Comparison of ENCODE assay signal across 12 cellular contexts in the genomic region with DNA sequence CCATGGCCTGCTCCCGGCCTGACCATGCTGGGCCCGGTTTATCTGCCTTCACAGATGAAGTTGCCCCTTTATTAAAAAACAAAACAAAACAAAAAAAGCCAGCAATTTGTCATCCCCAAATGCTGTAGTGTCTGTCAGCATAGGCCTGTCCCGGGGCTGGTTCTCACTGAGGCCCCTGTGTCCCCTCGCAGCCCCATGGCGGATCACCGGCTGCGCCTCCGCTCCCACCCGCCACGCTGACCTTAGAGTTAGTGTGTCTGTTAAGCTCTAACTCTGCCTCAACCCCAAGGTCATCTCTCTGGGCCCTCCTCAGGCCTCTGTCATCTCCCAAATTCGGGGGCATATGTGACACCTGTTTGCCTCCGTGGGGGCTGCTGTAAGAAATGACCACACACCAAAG. TPM values are rescaled to one million over a fixed set of nuclear protein-coding genes. Genes with fewer than 3 reads are reported as not detected.
A peak's percentile ranks its signal among the peaks of the same experiment; 100 is the strongest.
DNase-seq lines count a peak whose midpoint lies in the region; ATAC-seq and TF ChIP-seq lines count a peak whose summit lies in the region.
"Had no signal": no experiment of that assay in that cellular context is flagged by ENCODE, and none has a peak within 500 bp of the region (broad histone marks: within the 10 kb centered on the region; RNA-seq: fewer than 3 reads in every experiment).

No MANE protein-coding gene starts in this region.

- H3K4me1 ChIP-seq in CD8-positive, alpha-beta memory T cell (ENCODE audit: insufficient read depth, low read length) = peaks cover 29% of the 10 kb centered on the region
- peaks cover 34% of the 10 kb centered on the region for H3K4me1 ChIP-seq in RWPE2 (ENCODE audit: insufficient read depth, poor library complexity, severe bottlenecking)
- H3K4me1 ChIP-seq in left lung = peaks cover 17 to 66% of the 10 kb centered on the region in 2 donors

- peak overlapping the region in 6 of 8 donors; percentile 15 to 66 (median 56) for H3K27ac Mint-ChIP-seq in CD8-positive, alpha-beta memory T cell
- H3K27ac Mint-ChIP-seq in stimulated activated effector memory CD8-positive, alpha-beta T cell treated with anti-CD3 and anti-CD28 coated beads, Interleukin-12 subunit alpha, Interleukin-12 subunit beta, amount 100 ng/mL, for 72 hours = no peak overlapping the region
- H3K27ac Mint-ChIP-seq in activated T-cell treated with anti-CD3 and anti-CD28 coated beads, Interleukin-2, amount 50 U/mL, for 24 hours = no peak overlapping the region

- ATAC-seq in RWPE2 (ENCODE audit: low read depth) (no peak), left lung (no peak)
- no peak for ATAC-seq in stimulated activated effector memory CD8-positive, alpha-beta T cell treated with anti-CD3 and anti-CD28 coated beads, Interleukin-12 subunit alpha, Interleukin-12 subunit beta, amount 100 ng/mL, for 72 hours

- H3K4me1 Mint-ChIP-seq in CD8-positive, alpha-beta memory T cell = peaks cover 20 to 32% (median 30%) of the 10 kb centered on the region in 3 donors
- H3K4me1 Mint-ChIP-seq in stimulated activated effector memory CD8-positive, alpha-beta T cell treated with anti-CD3 and anti-CD28 coated beads, Interleukin-12 subunit alpha, Interleukin-12 subunit beta, amount 100 ng/mL, for 72 hours = peaks cover 37% of the 10 kb centered on the region
- peaks cover 42% of the 10 kb centered on the region for H3K4me1 Mint-ChIP-seq in activated T-cell treated with anti-CD3 and anti-CD28 coated beads, Interleukin-2, amount 50 U/mL, for 24 hours (ENCODE audit: low read depth)

- H3K36me3 ChIP-seq in CD8-positive, alpha-beta memory T cell (ENCODE audit: insufficient read depth, low read length) = no peaks in the 10 kb centered on the region
- H3K36me3 ChIP-seq in RWPE2 (ENCODE audit: low read depth) = peaks cover 11% of the 10 kb centered on the region
- H3K36me3 ChIP-seq in left lung = peaks cover 0 to 63% of the 10 kb centered on the region in 2 donors

- H3K27me3 Mint-ChIP-seq in CD8-positive, alpha-beta memory T cell = peaks cover 0 to 2% of the 10 kb centered on the region in 2 donors
- no peaks in the 10 kb centered on the region for H3K27me3 Mint-ChIP-seq in activated T-cell treated with anti-CD3 and anti-CD28 coated beads, Interleukin-2, amount 50 U/mL, for 24 hours

- POLR2A ChIA-PET in CD8-positive, alpha-beta memory T cell (lab: Charles Lee) = interaction anchor here (1.1 to 3.1 kb wide), 2 partner anchors 11 to 141 kb away, joined by 4 to 28 read pairs; a partner anchor contains a TSS

- no peaks in the 10 kb centered on the region for H3K9me3 Mint-ChIP-seq in CD8-positive, alpha-beta memory T cell
- no peaks in the 10 kb centered on the region for H3K9me3 Mint-ChIP-seq in stimulated activated effector memory CD8-positive, alpha-beta T cell treated with anti-CD3 and anti-CD28 coated beads, Interleukin-12 subunit alpha, Interleukin-12 subunit beta, amount 100 ng/mL, for 72 hours
- H3K9me3 Mint-ChIP-seq in activated T-cell treated with anti-CD3 and anti-CD28 coated beads, Interleukin-2, amount 50 U/mL, for 24 hours = no peaks in the 10 kb centered on the region

- no peaks in the 10 kb centered on the region for H3K9me3 ChIP-seq in CD8-positive, alpha-beta memory T cell (ENCODE audit: low read length)
- H3K9me3 ChIP-seq in RWPE2 (ENCODE audit: severe bottlenecking) (no peaks in the 10 kb centered on the region), left lung (no peaks in the 10 kb centered on the region)
- H3K9me3 ChIP-seq: SJSA1 had no signal

- H3K36me3 Mint-ChIP-seq in CD8-positive, alpha-beta memory T cell = no peaks in the 10 kb centered on the region
- H3K36me3 Mint-ChIP-seq in stimulated activated effector memory CD8-positive, alpha-beta T cell treated with anti-CD3 and anti-CD28 coated beads, Interleukin-12 subunit alpha, Interleukin-12 subunit beta, amount 100 ng/mL, for 72 hours = peaks cover 25% of the 10 kb centered on the region
- peaks cover 78% of the 10 kb centered on the region for H3K36me3 Mint-ChIP-seq in activated T-cell treated with anti-CD3 and anti-CD28 coated beads, Interleukin-2, amount 50 U/mL, for 24 hours (ENCODE audit: low read depth)

- peak overlapping the region in 4 of 7 donors; percentile 10 to 32 (median 22) for H3K4me3 Mint-ChIP-seq in CD8-positive, alpha-beta memory T cell
- H3K4me3 Mint-ChIP-seq in stimulated activated effector memory CD8-positive, alpha-beta T cell treated with anti-CD3 and anti-CD28 coated beads, Interleukin-12 subunit alpha, Interleukin-12 subunit beta, amount 100 ng/mL, for 72 hours = peak overlapping the region; percentile 79
- no peak overlapping the region for H3K4me3 Mint-ChIP-seq in activated T-cell treated with anti-CD3 and anti-CD28 coated beads, Interleukin-2, amount 50 U/mL, for 24 hours

- H3K4me3 ChIP-seq in CD8-positive, alpha-beta memory T cell (ENCODE audit: low read length) = no peak overlapping the region
- H3K4me3 ChIP-seq in RWPE2 (ENCODE audit: severe bottlenecking) = no peak overlapping the region
- no peak overlapping the region for H3K4me3 ChIP-seq in left lung
- H3K4me3 ChIP-seq: SJSA1 had no signal

- DNase-seq in CD8-positive, alpha-beta memory T cell = no peak
- DNase-seq in RWPE2 (ENCODE audit: low spot score) (no peak), left lung (no peak), DMS153 (lab: John Stamatoyannopoulos, UW) (no peak), kidney tubule cell (ENCODE audit: low spot score) (no peak), HuH-7 (ENCODE audit: low spot score) (no peak)
- DNase-seq in stimulated activated effector memory CD8-positive, alpha-beta T cell treated with anti-CD3 and anti-CD28 coated beads, Interleukin-12 subunit alpha, Interleukin-12 subunit beta, amount 100 ng/mL, for 72 hours (ENCODE audit: low spot score in 2 of 2) = no peak
- no peak for DNase-seq in activated T-cell treated with anti-CD3 and anti-CD28 coated beads, Interleukin-2, amount 50 U/mL, for 24 hours
- DNase-seq: activated CD4-positive, alpha-beta T cell treated with anti-CD3 and anti-CD28 coated beads for 48 hours; DMS 273 treated with DMSO at 0.1 percent for 48 hours; NCI-H446 treated with DMSO at 0.1 percent for 48 hours had no signal

- no peaks in the 10 kb centered on the region for H3K27me3 ChIP-seq in CD8-positive, alpha-beta memory T cell (ENCODE audit: insufficient read depth, low read length, poor library complexity, severe bottlenecking)
- H3K27me3 ChIP-seq in RWPE2 (ENCODE audit: insufficient read depth, poor library complexity, severe bottlenecking) (no peaks in the 10 kb centered on the region), left lung (no peaks in the 10 kb centered on the region)
- H3K27me3 ChIP-seq: SJSA1 had no signal

- no peak overlapping the region for H3K27ac ChIP-seq in CD8-positive, alpha-beta memory T cell (ENCODE audit: low read depth, low read length)
- H3K27ac ChIP-seq in RWPE2 (ENCODE audit: poor library complexity, severe bottlenecking) (peak overlapping the region; percentile 81), left lung (peak overlapping the region; percentile 87 to 89)

- CTCF ChIA-PET in CD8-positive, alpha-beta memory T cell (lab: Charles Lee) = interaction anchor here (2.0 kb wide), 1 partner anchor 154 kb away, joined by 13 read pairs; no protein-coding TSS in a partner anchor

- intact Hi-C loops in left lung (cut with DNase I) = no loop called here

- TF ChIP-seq CTCF in RWPE2 (IDR thresholded peaks at IDR 0.05; ENCODE audit: poor library complexity, severe bottlenecking) (no peak), left lung (IDR thresholded peaks at IDR 0.05) (no peak)

RNA-seq across cellular contexts. Expression of a gene that starts 11.1 kb away (rescaled TPM):
- 10 to 100 TPM; 42.0 to 44.9 TPM for total RNA-seq in CD8-positive, alpha-beta memory T cell
- 0.47 TPM for polyA plus RNA-seq in CD8-positive, alpha-beta memory T cell
- 10 to 100 TPM; 11.5 to 47.2 TPM for total RNA-seq in left lung

RNA-seq across cellular contexts. Expression of a gene that starts 55.3 kb away (rescaled TPM):
- not detected for total RNA-seq in CD8-positive, alpha-beta memory T cell
- not detected for polyA plus RNA-seq in CD8-positive, alpha-beta memory T cell
- total RNA-seq in left lung = 1 to 10 TPM in 1 of 2 donors, under 1 TPM in 1; 0.12 to 3.5 TPM
- total RNA-seq: SJSA1 had no signal

Comparison
In these comparisons a context has a peak if more than half of its experiments do, and no peak if none do; other contexts are left out.
1. H3K27ac Mint-ChIP-seq: peak in CD8-positive, alpha-beta memory T cell (6 of 8); none in stimulated activated effector memory CD8-positive, alpha-beta T cell treated with anti-CD3 and anti-CD28 coated beads, Interleukin-12 subunit alpha, Interleukin-12 subunit beta, amount 100 ng/mL, for 72 hours (single experiment) and activated T-cell treated with anti-CD3 and anti-CD28 coated beads, Interleukin-2, amount 50 U/mL, for 24 hours (single experiment).